ENCODE assay signal across 21 cellular contexts in the genomic region with DNA sequence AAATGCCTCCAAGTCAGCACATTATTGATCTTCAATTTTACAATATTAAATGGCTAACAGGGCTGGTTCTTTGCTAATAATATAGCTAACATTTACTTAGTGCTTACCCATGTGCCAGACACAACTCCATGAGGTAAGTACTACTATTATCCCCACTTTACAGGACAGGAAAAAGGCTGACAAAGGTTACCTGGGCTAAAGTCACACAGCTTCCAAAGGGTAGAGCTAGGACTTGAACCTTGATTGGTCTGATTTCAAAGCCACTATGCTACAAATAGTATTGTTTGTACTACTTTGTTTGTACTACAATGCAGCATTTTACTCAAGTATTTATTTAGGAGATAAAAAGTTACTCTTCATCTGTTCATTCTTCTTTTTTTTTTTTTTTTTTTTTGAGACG. TPM values are rescaled to one million over a fixed set of nuclear protein-coding genes. Genes with fewer than 3 reads are reported as not detected.
A peak's percentile ranks its signal among the peaks of the same experiment; 100 is the strongest.
DNase-seq lines count a peak whose midpoint lies in the region; ATAC-seq and TF ChIP-seq lines count a peak whose summit lies in the region.
"Had no signal": no experiment of that assay in that cellular context is flagged by ENCODE, and none has a peak within 500 bp of the region (broad histone marks: within the 10 kb centered on the region; RNA-seq: fewer than 3 reads in every experiment).

No MANE protein-coding gene starts in this region.

- H3K27ac ChIP-seq in SJSA1, result peak overlapping the region; percentile 50
- H3K27ac ChIP-seq: dorsolateral prefrontal cortex had no signal

- no peak overlapping the region for H3K4me3 ChIP-seq in SJSA1
- H3K4me3 ChIP-seq: dorsolateral prefrontal cortex, HAP-1, uterus had no signal

- peak overlapping the region; percentile 29 for H3K27ac Mint-ChIP-seq in T-helper 2 cell treated with Interferon-gamma antibody and Interleukin-4, amounts not matched to agents 5 μg/mL and 100 μg/mL, for 36 hours
- peak overlapping the region; percentile 39 for H3K27ac Mint-ChIP-seq in chondrocyte (ENCODE audit: unreplicated experiment)
- H3K27ac Mint-ChIP-seq in natural killer cell treated with Interleukin-12 subunit alpha and Interleukin-12 subunit beta and Interleukin-15 and Interleukin-18, amount 100 ng/mL, for 72 hours, result peak overlapping the region; percentile 87

- H3K4me3 Mint-ChIP-seq in T-helper 2 cell treated with Interferon-gamma antibody and Interleukin-4, amounts not matched to agents 5 μg/mL and 100 μg/mL, for 36 hours, result no peak overlapping the region
- H3K4me3 Mint-ChIP-seq in chondrocyte (ENCODE audit: unreplicated experiment), result no peak overlapping the region
- H3K4me3 Mint-ChIP-seq in natural killer cell treated with Interleukin-12 subunit alpha and Interleukin-12 subunit beta and Interleukin-15 and Interleukin-18, amount 100 ng/mL, for 72 hours, result peak overlapping the region; percentile 71

- no peak for DNase-seq in T-helper 2 cell treated with Interferon-gamma antibody and Interleukin-4, amounts not matched to agents 5 μg/mL and 100 μg/mL, for 36 hours (ENCODE audit: low spot score)
- DNase-seq in T-helper 2 cell, result no peak
- peak in 1 of 2 experiments; percentile 60 for DNase-seq in SJSA1 (ENCODE audit: low read depth in 1 of 2, low spot score in 2 of 2)
- DNase-seq in chondrocyte (ENCODE audit: low spot score), result no peak
- DNase-seq in natural killer cell treated with Interleukin-12 subunit alpha and Interleukin-12 subunit beta and Interleukin-15 and Interleukin-18, amount 100 ng/mL, for 72 hours (ENCODE audit: low spot score), result no peak
- DNase-seq in GM19240 (ENCODE audit: insufficient read length, low spot score), result no peak
- DNase-seq in NCI-H2081 treated with DMSO at 0.1 percent for 48 hours (lab: John Stamatoyannopoulos, UW), result no peak
- DNase-seq: dorsolateral prefrontal cortex; islet precursor cell; left ventricle myocardium superior; NCI-H1092; NCI-H1930; NCI-H526 treated with DMSO at 0.1 percent for 48 hours; occipital lobe; SHP77 treated with DMSO at 0.1 percent for 48 hours; stimulated activated naive CD4-positive, alpha-beta T cell treated with Interleukin-2 at 50 U/mL for 16 hours; SW 1271; uterus had no signal

- ATAC-seq in natural killer cell treated with Interleukin-12 subunit alpha and Interleukin-12 subunit beta and Interleukin-15 and Interleukin-18, amount 100 ng/mL, for 72 hours, result no peak
- no peak for ATAC-seq in GM18870 (IDR thresholded peaks at IDR 0.05; ENCODE audit: unreplicated experiment)
- ATAC-seq: left ventricle myocardium superior, Panc1 had no signal

- H3K36me3 ChIP-seq in SJSA1, result peaks cover 47% of the 10 kb centered on the region
- H3K36me3 ChIP-seq: uterus had no signal

- TF ChIP-seq CTCF in chondrocyte (IDR thresholded peaks at IDR 0.05), result no peak

- H3K9me3 ChIP-seq in SJSA1 (replicated peaks), result no peaks in the 10 kb centered on the region
- H3K9me3 ChIP-seq: HAP-1, uterus had no signal

- H3K4me1 Mint-ChIP-seq in T-helper 2 cell treated with Interferon-gamma antibody and Interleukin-4, amounts not matched to agents 5 μg/mL and 100 μg/mL, for 36 hours (ENCODE audit: low read depth), result peaks cover 33% of the 10 kb centered on the region
- H3K4me1 Mint-ChIP-seq in chondrocyte (ENCODE audit: low read depth), result peaks cover 62% of the 10 kb centered on the region
- peaks cover 32 to 49% of the 10 kb centered on the region in 2 donors for H3K4me1 Mint-ChIP-seq in natural killer cell treated with Interleukin-12 subunit alpha and Interleukin-12 subunit beta and Interleukin-15 and Interleukin-18, amount 100 ng/mL, for 72 hours (ENCODE audit: low read depth in 2 of 2)

- peaks cover 63% of the 10 kb centered on the region for H3K4me1 ChIP-seq in SJSA1 (replicated peaks)
- H3K4me1 ChIP-seq: HAP-1 had no signal

- no peaks in the 10 kb centered on the region for H3K9me3 Mint-ChIP-seq in T-helper 2 cell treated with Interferon-gamma antibody and Interleukin-4, amounts not matched to agents 5 μg/mL and 100 μg/mL, for 36 hours
- peaks cover 3% of the 10 kb centered on the region for H3K9me3 Mint-ChIP-seq in chondrocyte (ENCODE audit: low read depth)
- H3K9me3 Mint-ChIP-seq in natural killer cell treated with Interleukin-12 subunit alpha and Interleukin-12 subunit beta and Interleukin-15 and Interleukin-18, amount 100 ng/mL, for 72 hours, result no peaks in the 10 kb centered on the region

- no peaks in the 10 kb centered on the region for H3K27me3 ChIP-seq in SJSA1 (replicated peaks)
- H3K27me3 ChIP-seq: dorsolateral prefrontal cortex, uterus had no signal

- H3K36me3 Mint-ChIP-seq in T-helper 2 cell treated with Interferon-gamma antibody and Interleukin-4, amounts not matched to agents 5 μg/mL and 100 μg/mL, for 36 hours (ENCODE audit: low read depth), result peaks cover 63% of the 10 kb centered on the region
- peaks cover 10% of the 10 kb centered on the region for H3K36me3 Mint-ChIP-seq in chondrocyte (ENCODE audit: low read depth)
- peaks cover 22% of the 10 kb centered on the region for H3K36me3 Mint-ChIP-seq in natural killer cell treated with Interleukin-12 subunit alpha and Interleukin-12 subunit beta and Interleukin-15 and Interleukin-18, amount 100 ng/mL, for 72 hours

- H3K27me3 Mint-ChIP-seq in T-helper 2 cell treated with Interferon-gamma antibody and Interleukin-4, amounts not matched to agents 5 μg/mL and 100 μg/mL, for 36 hours (ENCODE audit: low read depth), result no peaks in the 10 kb centered on the region
- H3K27me3 Mint-ChIP-seq in chondrocyte (ENCODE audit: low read depth), result no peaks in the 10 kb centered on the region
- no peaks in the 10 kb centered on the region for H3K27me3 Mint-ChIP-seq in natural killer cell treated with Interleukin-12 subunit alpha and Interleukin-12 subunit beta and Interleukin-15 and Interleukin-18, amount 100 ng/mL, for 72 hours

RNA-seq across cellular contexts. Expression of gene BRD7, which starts 31.9 kb away (rescaled TPM):
- 74.5 and 125 TPM in 2 replicates for total RNA-seq in SJSA1 (2014; rRNA removed; shearing (Covaris generic))
- total RNA-seq in chondrocyte, result 47.6 to 59.4 TPM (median 52.7 TPM) in 3 replicates
- total RNA-seq in natural killer cell treated with Interleukin-12 subunit alpha and Interleukin-12 subunit beta and Interleukin-15 and Interleukin-18, amount 100 ng/mL, for 72 hours, result 10 to 100 TPM; 64.1 to 91.4 TPM

Comparison
In these comparisons a context has a peak if more than half of its experiments do, and no peak if none do; other contexts are left out.
1. H3K27ac Mint-ChIP-seq: peak in every context shown above with its lines; median percentile 87 in natural killer cell treated with Interleukin-12 subunit alpha and Interleukin-12 subunit beta and Interleukin-15 and Interleukin-18, amount 100 ng/mL, for 72 hours; 39 in chondrocyte; 29 in T-helper 2 cell treated with Interferon-gamma antibody and Interleukin-4, amounts not matched to agents 5 μg/mL and 100 μg/mL, for 36 hours.